ENCODE assay signal across 9 cellular contexts in the genomic region with DNA sequence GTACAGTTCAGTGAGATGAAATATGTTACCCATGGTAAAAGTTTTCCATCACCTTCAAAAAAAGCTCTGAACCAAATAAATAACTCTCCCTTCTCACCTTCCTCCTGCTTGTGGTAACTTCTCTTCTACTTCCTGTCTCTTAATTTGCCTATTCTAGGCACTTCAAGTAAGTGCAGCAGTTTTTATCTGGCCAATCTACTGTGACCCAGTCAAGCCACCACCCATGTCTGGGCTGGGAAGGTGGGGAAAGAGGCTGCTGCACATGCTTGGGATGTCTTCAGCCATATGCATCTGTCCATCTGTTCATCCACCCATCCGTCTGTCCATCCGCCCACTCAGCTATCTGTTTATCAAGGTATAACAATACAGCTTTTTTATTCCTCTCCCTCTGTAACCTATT. TPM values are rescaled to one million over a fixed set of nuclear protein-coding genes. Genes with fewer than 3 reads are reported as not detected.
A peak's percentile ranks its signal among the peaks of the same experiment; 100 is the strongest.
DNase-seq lines count a peak whose midpoint lies in the region; ATAC-seq and TF ChIP-seq lines count a peak whose summit lies in the region.
"Had no signal": no experiment of that assay in that cellular context is flagged by ENCODE, and none has a peak within 500 bp of the region (broad histone marks: within the 10 kb centered on the region; RNA-seq: fewer than 3 reads in every experiment).

No MANE protein-coding gene starts in this region.

- H4K20me1 ChIP-seq in GM23338 (replicated peaks; ENCODE audit: insufficient read depth), result peaks cover 81% of the 10 kb centered on the region
- H4K20me1 ChIP-seq in neural progenitor cell (ENCODE audit: low read depth), result peaks cover 100% of the 10 kb centered on the region

- H3K27ac Mint-ChIP-seq in GM23338 (peak overlapping the region; percentile 38), neural progenitor cell (peak overlapping the region; percentile 61), CD14-positive monocyte (peak overlapping the region in 2 of 7 donors; percentile 27 to 46)
- H3K27ac Mint-ChIP-seq in activated CD8-positive, alpha-beta memory T cell treated with anti-CD3 and anti-CD28 coated beads, Interleukin-2, amount 10 ng/mL, durations not matched to agents 7 days and 5 days, result no peak overlapping the region

- CTCF ChIA-PET in activated CD8-positive, alpha-beta memory T cell treated with anti-CD3 and anti-CD28 coated beads, Interleukin-2, amount 10 ng/mL, durations not matched to agents 7 days and 5 days (lab: Charles Lee), result no interaction called here

- H3F3A ChIP-seq in GM23338 (replicated peaks; ENCODE audit: low read depth) (peaks cover 19% of the 10 kb centered on the region), neural progenitor cell (ENCODE audit: low read depth) (peaks cover 15% of the 10 kb centered on the region)

- H3K36me3 ChIP-seq in GM23338 (ENCODE audit: insufficient read depth) (peaks cover 24% of the 10 kb centered on the region), neural progenitor cell (no peaks in the 10 kb centered on the region)

- TF ChIP-seq CTCF in GM23338 (conservative IDR thresholded peaks at IDR 0.05; ENCODE audit: low read depth in 2 of 2), result no peak
- TF ChIP-seq CTCF in neural progenitor cell (IDR thresholded peaks at IDR 0.05), result no peak
- no peak for TF ChIP-seq CTCF in CD14-positive monocyte (IDR thresholded peaks at IDR 0.05)

- H3K27me3 ChIP-seq in GM23338 (ENCODE audit: insufficient read depth) (no peaks in the 10 kb centered on the region), neural progenitor cell (no peaks in the 10 kb centered on the region)

- H3K4me2 ChIP-seq in GM23338 (peak overlapping the region; percentile 41; the same call in 1 of the 2 replicates), neural progenitor cell (peak overlapping the region; percentile 3)

- no peaks in the 10 kb centered on the region for H3K9me3 ChIP-seq in neural progenitor cell (ENCODE audit: low read depth)

- H2AFZ ChIP-seq in GM23338, result no peak overlapping the region
- H2AFZ ChIP-seq in neural progenitor cell (replicated peaks), result no peak overlapping the region

- H3K27me3 Mint-ChIP-seq in GM23338 (ENCODE audit: insufficient read depth, low read depth, poor library complexity), result peaks cover 14% of the 10 kb centered on the region
- no peaks in the 10 kb centered on the region for H3K27me3 Mint-ChIP-seq in neural progenitor cell (ENCODE audit: insufficient read depth, low read depth)
- peaks cover 1 to 6% (median 2%) of the 10 kb centered on the region in 3 donors for H3K27me3 Mint-ChIP-seq in CD14-positive monocyte (ENCODE audit: low read depth in 3 of 3)
- peaks cover 6% of the 10 kb centered on the region for H3K27me3 Mint-ChIP-seq in activated CD8-positive, alpha-beta memory T cell treated with anti-CD3 and anti-CD28 coated beads, Interleukin-2, amount 10 ng/mL, durations not matched to agents 7 days and 5 days

- H3K4me3 Mint-ChIP-seq in GM23338 (no peak overlapping the region), neural progenitor cell (no peak overlapping the region), CD14-positive monocyte (no peak overlapping the region)
- H3K4me3 Mint-ChIP-seq in activated CD8-positive, alpha-beta memory T cell treated with anti-CD3 and anti-CD28 coated beads, Interleukin-2, amount 10 ng/mL, durations not matched to agents 7 days and 5 days, result no peak overlapping the region

- no peak overlapping the region for H3K9ac ChIP-seq in neural progenitor cell

- H3K4me3 ChIP-seq in GM23338, result no peak overlapping the region
- H3K4me3 ChIP-seq in neural progenitor cell, result no peak overlapping the region

- H3K9me3 Mint-ChIP-seq in GM23338, result no peaks in the 10 kb centered on the region
- H3K9me3 Mint-ChIP-seq in neural progenitor cell, result no peaks in the 10 kb centered on the region
- H3K9me3 Mint-ChIP-seq in CD14-positive monocyte, result peaks cover 0 to 3% (median 0%) of the 10 kb centered on the region in 7 donors
- H3K9me3 Mint-ChIP-seq in activated CD8-positive, alpha-beta memory T cell treated with anti-CD3 and anti-CD28 coated beads, Interleukin-2, amount 10 ng/mL, durations not matched to agents 7 days and 5 days (ENCODE audit: low read depth), result no peaks in the 10 kb centered on the region

- H3K4me1 Mint-ChIP-seq in GM23338 (peaks cover 81% of the 10 kb centered on the region), neural progenitor cell (peaks cover 49% of the 10 kb centered on the region), CD14-positive monocyte (peaks cover 22% of the 10 kb centered on the region)
- peaks cover 9% of the 10 kb centered on the region for H3K4me1 Mint-ChIP-seq in activated CD8-positive, alpha-beta memory T cell treated with anti-CD3 and anti-CD28 coated beads, Interleukin-2, amount 10 ng/mL, durations not matched to agents 7 days and 5 days

- H3K27ac ChIP-seq in GM23338 (ENCODE audit: low read depth), result peak overlapping the region; percentile 73
- H3K27ac ChIP-seq in neural progenitor cell, result no peak overlapping the region

- intact Hi-C loops in CD14-positive monocyte (cut with micrococcal nuclease), result no loop called here

- ATAC-seq in GM18858 (IDR thresholded peaks at IDR 0.05; ENCODE audit: unreplicated experiment) (peak; percentile 87), GM23338 (no peak)
- no peak for ATAC-seq in activated CD8-positive, alpha-beta memory T cell treated with anti-CD3 and anti-CD28 coated beads, Interleukin-2, amount 10 ng/mL, durations not matched to agents 7 days and 5 days

- H3K9me2 ChIP-seq in GM23338 (ENCODE audit: insufficient read depth), result no peaks in the 10 kb centered on the region

- H3K4me1 ChIP-seq in GM23338 (ENCODE audit: insufficient read depth) (peaks cover 72% of the 10 kb centered on the region), neural progenitor cell (peaks cover 13% of the 10 kb centered on the region)

- H3K79me2 ChIP-seq in GM23338 (replicated peaks; ENCODE audit: insufficient read depth) (peaks cover 100% of the 10 kb centered on the region), neural progenitor cell (ENCODE audit: low read depth) (peaks cover 100% of the 10 kb centered on the region)

- H3K36me3 Mint-ChIP-seq in GM23338 (ENCODE audit: low read depth) (peaks cover 85% of the 10 kb centered on the region), neural progenitor cell (peaks cover 44% of the 10 kb centered on the region), CD14-positive monocyte (peaks cover 2 to 16% of the 10 kb centered on the region in 2 donors)
- no peaks in the 10 kb centered on the region for H3K36me3 Mint-ChIP-seq in activated CD8-positive, alpha-beta memory T cell treated with anti-CD3 and anti-CD28 coated beads, Interleukin-2, amount 10 ng/mL, durations not matched to agents 7 days and 5 days

- DNase-seq in GM23338 (ENCODE audit: low spot score) (no peak), NCI-H524 (lab: John Stamatoyannopoulos, UW) (peak; percentile 88 to 92), neural progenitor cell (ENCODE audit: low spot score) (no peak), CD14-positive monocyte (ENCODE audit: low spot score) (no peak)
- no peak for DNase-seq in activated CD8-positive, alpha-beta memory T cell treated with anti-CD3 and anti-CD28 coated beads, Interleukin-2, amount 10 ng/mL, durations not matched to agents 7 days and 5 days
- no peak for DNase-seq in activated CD4-positive, alpha-beta T cell treated with anti-CD3 and anti-CD28 coated beads for 48 hours
- DNase-seq in activated naive CD4-positive, alpha-beta T cell treated with anti-CD3 and anti-CD28 coated beads, Interleukin-2, amount 50 U/mL, for 16 hours, result no peak
- DNase-seq: NCI-H446 treated with DMSO at 0.1 percent for 48 hours had no signal

RNA-seq across cellular contexts. Expression of gene ZNF532, which starts 31.6 kb away (rescaled TPM):
- 216 and 225 TPM in 2 replicates for total RNA-seq in GM23338 (2014; rRNA removed; shearing (Covaris generic))
- 49.8 and 51.5 TPM in 2 replicates for polyA plus RNA-seq in GM23338 (2016; fragmentation: Nextera tagmentation; extraction: Ambion mirVana)
- 121 and 137 TPM in 2 replicates for total RNA-seq in neural progenitor cell (ENCODE audit: low replicate concordance)
- polyA plus RNA-seq in CD14-positive monocyte, result 1 to 10 TPM in 1 of 2 donors, under 1 TPM in 1; 0.76 to 1.7 TPM
- total RNA-seq in activated CD8-positive, alpha-beta memory T cell treated with anti-CD3 and anti-CD28 coated beads, Interleukin-2, amount 10 ng/mL, durations not matched to agents 7 days and 5 days, result 1 to 10 TPM; 2.4 to 3.5 TPM

Comparison
In these comparisons a context has a peak if more than half of its experiments do, and no peak if none do; other contexts are left out.
1. DNase-seq: peak in NCI-H524 (2 of 2); none in GM23338 (single experiment), neural progenitor cell (single experiment), CD14-positive monocyte (single experiment), activated CD8-positive, alpha-beta memory T cell treated with anti-CD3 and anti-CD28 coated beads, Interleukin-2, amount 10 ng/mL, durations not matched to agents 7 days and 5 days (single experiment), activated CD4-positive, alpha-beta T cell treated with anti-CD3 and anti-CD28 coated beads for 48 hours (single experiment) and activated naive CD4-positive, alpha-beta T cell treated with anti-CD3 and anti-CD28 coated beads, Interleukin-2, amount 50 U/mL, for 16 hours (single experiment).
2. RNA of gene ZNF532, which starts 31.6 kb away (total RNA-seq): 216 to 225 TPM in GM23338 and 121 to 137 TPM in neural progenitor cell; 2.4 to 3.5 TPM in activated CD8-positive, alpha-beta memory T cell treated with anti-CD3 and anti-CD28 coated beads, Interleukin-2, amount 10 ng/mL, durations not matched to agents 7 days and 5 days; every median in the first group is over 10 times any median in the second.